ENCODE assay signal across 1 cellular context in the genomic region with DNA sequence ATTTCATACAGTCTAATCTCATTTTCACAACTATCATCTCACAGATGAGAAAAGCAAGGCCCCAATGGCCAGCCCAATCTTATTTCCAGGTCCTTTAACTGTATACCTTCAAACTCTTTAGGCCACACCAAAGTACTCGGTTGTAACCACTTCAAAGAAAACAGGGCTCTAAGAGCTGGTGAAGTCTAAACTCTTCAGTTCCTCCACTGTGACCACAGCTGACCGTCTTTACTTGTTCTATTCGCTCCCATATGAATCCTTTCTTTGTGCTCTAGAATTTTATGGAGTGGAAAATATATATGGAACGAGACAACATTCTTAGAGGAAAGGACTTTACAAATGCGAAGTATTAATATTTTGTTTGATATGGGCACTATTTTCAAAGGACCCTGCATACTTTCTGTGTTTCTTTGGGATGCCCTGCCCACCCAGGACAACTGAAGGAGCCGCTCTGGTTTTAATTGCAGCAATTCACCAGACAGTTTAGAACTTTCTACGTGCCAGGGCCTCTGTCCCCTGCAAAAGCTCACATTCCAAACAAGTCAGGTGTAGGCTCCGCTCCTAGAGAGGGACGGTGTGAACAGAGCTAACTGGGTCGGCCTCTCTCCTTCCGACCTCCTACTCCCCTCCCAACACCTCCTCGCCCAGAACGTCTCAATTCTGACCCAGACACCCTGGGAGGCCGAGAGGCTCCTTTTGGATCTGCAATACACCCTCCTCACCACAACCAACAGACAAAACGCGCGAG.
TF ChIP-seq lines count a peak whose summit lies in the region.

No MANE protein-coding gene starts in this region.

TF ChIP-seq in endothelial cell of umbilical vein, 7 proteins besides CTCF, POLR2A, EP300 and RAD21 (continued from another document):
- TF ChIP-seq EZH2 (IDR thresholded peaks at IDR 0.05; ENCODE audit: borderline replicate concordance, low read depth, low read length, severe bottlenecking), result no peak
- no peak for TF ChIP-seq FOS (IDR thresholded peaks at IDR 0.05; ENCODE audit: borderline replicate concordance, insufficient read depth, low read length)
- no peak for TF ChIP-seq JUN (IDR thresholded peaks at IDR 0.05; ENCODE audit: borderline replicate concordance, insufficient read depth, insufficient read length, low read depth)
- no peak for TF ChIP-seq GATA2 (IDR thresholded peaks at IDR 0.05; ENCODE audit: insufficient read depth, insufficient read length, low read depth, low read length)
- no peak for TF ChIP-seq POLR2AphosphoS5 (IDR thresholded peaks at IDR 0.05; ENCODE audit: insufficient read depth, low read depth, low read length)
